In genomic region chr14:93475471-93475870, GRCh38 we compare ENCODE assay signal across 29 cellular contexts. TPM values are rescaled to one million over a fixed set of nuclear protein-coding genes. Genes with fewer than 3 reads are reported as not detected.
"Had no signal": no experiment of that assay in that cellular context is flagged by ENCODE, and none has a peak within 500 bp of the region (broad histone marks: within the 10 kb centered on the region; RNA-seq: fewer than 3 reads in every experiment).

No MANE protein-coding gene starts in this region.

- H3K4me3 ChIP-seq: coronary artery, dorsolateral prefrontal cortex, esophagus squamous epithelium, gastroesophageal sphincter, heart left ventricle, hepatocyte, left lung, lower lobe of right lung, mucosa of descending colon had no signal

- H3K4me1 ChIP-seq: esophagus squamous epithelium, gastroesophageal sphincter, heart left ventricle, left lung, lower lobe of right lung had no signal

- H3K79me2 ChIP-seq: hepatocyte had no signal

- FAIRE-seq: colon, endometrium, islet of Langerhans, keratinocyte had no signal

- ATAC-seq: esophagus mucosa; gastroesophageal sphincter; heart left ventricle; left cardiac atrium; left lung; left ventricle myocardium superior; lower lobe of right lung; mucosa of descending colon; naive thymus-derived CD8-positive, alpha-beta T cell had no signal

- H3K4me3 Mint-ChIP-seq: memory B cell; mesothelial cell of epicardium; naive B cell; naive thymus-derived CD8-positive, alpha-beta T cell had no signal

- H3K27ac ChIP-seq: coronary artery, dorsolateral prefrontal cortex, epithelial cell of prostate, esophagus squamous epithelium, gastroesophageal sphincter, heart left ventricle, hepatocyte, left lung, lower lobe of right lung had no signal

- H3K36me3 ChIP-seq: esophagus squamous epithelium, gastroesophageal sphincter, heart left ventricle, left lung, lower lobe of right lung had no signal

- H3K4me2 ChIP-seq: hepatocyte had no signal

- DNase-seq: dermis blood vessel endothelial cell; dorsolateral prefrontal cortex; effector CD4-positive, alpha-beta T cell; effector memory CD4-positive, alpha-beta T cell; erythroblast; esophagus squamous epithelium; foreskin fibroblast; foreskin melanocyte; heart left ventricle; hypothalamus; left cardiac atrium; left lung; left ventricle myocardium superior; lower lobe of right lung; mucosa of descending colon; naive B cell; naive thymus-derived CD8-positive, alpha-beta T cell had no signal

- H3K36me3 Mint-ChIP-seq: memory B cell; mesothelial cell of epicardium; naive B cell; naive thymus-derived CD8-positive, alpha-beta T cell had no signal

- H3K9me3 ChIP-seq: esophagus squamous epithelium, gastroesophageal sphincter, heart left ventricle, left lung, lower lobe of right lung, mucosa of descending colon had no signal

- H2AFZ ChIP-seq: hepatocyte had no signal

- H3K27ac Mint-ChIP-seq: memory B cell; mesothelial cell of epicardium; naive B cell; naive thymus-derived CD8-positive, alpha-beta T cell had no signal

- H3K27me3 ChIP-seq: dorsolateral prefrontal cortex, gastroesophageal sphincter, heart left ventricle had no signal

- H3K4me1 Mint-ChIP-seq: memory B cell; mesothelial cell of epicardium; naive B cell; naive thymus-derived CD8-positive, alpha-beta T cell had no signal

- H3K9me3 Mint-ChIP-seq: mesothelial cell of epicardium; naive thymus-derived CD8-positive, alpha-beta T cell had no signal

RNA-seq across cellular contexts. Expression of gene UNC79, which starts 44.7 kb away (rescaled TPM):
- total RNA-seq: dermis blood vessel endothelial cell; lung microvascular endothelial cell; naive thymus-derived CD8-positive, alpha-beta T cell had no signal
- polyA plus RNA-seq: naive thymus-derived CD8-positive, alpha-beta T cell had no signal
